24 cellular contexts compared by ENCODE assay signal in the genomic region with DNA sequence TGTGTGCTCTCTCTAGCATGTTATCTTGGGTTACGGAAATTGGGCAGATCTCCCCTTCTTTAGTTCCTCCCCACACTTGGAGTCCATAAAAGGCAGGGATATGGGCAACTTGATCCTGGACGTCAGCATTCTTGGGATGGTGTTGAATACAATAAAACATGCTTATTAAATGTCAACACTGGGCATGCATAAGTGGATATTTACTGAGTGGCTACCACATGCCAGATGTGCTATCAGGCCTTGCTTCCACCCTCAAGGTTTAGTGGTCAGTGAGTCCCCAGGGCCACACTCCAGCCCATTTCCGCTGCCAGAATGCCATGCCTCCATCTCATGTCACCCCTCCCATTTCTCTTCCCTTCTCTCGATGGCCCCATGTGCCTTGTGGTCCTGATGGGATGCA.
DNase-seq lines count a peak whose midpoint lies in the region; ATAC-seq and TF ChIP-seq lines count a peak whose summit lies in the region.
"Had no signal": no experiment of that assay in that cellular context is flagged by ENCODE, and none has a peak within 500 bp of the region (broad histone marks: within the 10 kb centered on the region; RNA-seq: fewer than 3 reads in every experiment).

No MANE protein-coding gene starts in this region.

- ATAC-seq in upper lobe of left lung (ENCODE audit: low FRiP score in 2 of 2) (no peak), HG03095 (IDR thresholded peaks at IDR 0.05; ENCODE audit: unreplicated experiment) (no peak)
- ATAC-seq: A549; CD8-positive, alpha-beta T cell; GM12878 had no signal

- DNase-seq in AG10803 (ENCODE audit: low read depth) (peak; percentile 18), esophagus muscularis mucosa (ENCODE audit: extremely low spot score) (peak; percentile 79), left kidney (ENCODE audit: low read depth, low spot score) (peak; percentile 78), neural progenitor cell (ENCODE audit: low spot score) (no peak), NOMO-1 treated with DMSO at 0.1 percent for 48 hours (lab: John Stamatoyannopoulos, UW; ENCODE audit: unreplicated experiment) (no peak), AML-193 (lab: John Stamatoyannopoulos, UW) (no peak), upper lobe of left lung (no peak)
- DNase-seq: CD4-positive, alpha-beta T cell; CD8-positive, alpha-beta T cell; COR-L47; DMS 273 treated with DMSO at 0.1 percent for 48 hours; DMS153; DMS53; DMS79; DND-41; EL; GDM1 had no signal

- TF ChIP-seq POLR2A in esophagus muscularis mucosa (IDR thresholded peaks at IDR 0.05; ENCODE audit: low read depth) (no peak), upper lobe of left lung (IDR thresholded peaks at IDR 0.05) (no peak)

- intact Hi-C loops in esophagus muscularis mucosa (cut with DNase I): loop anchor here (5.0 kb wide), 1 partner anchor 315 kb away; no protein-coding TSS in a partner anchor

- H4K20me1 ChIP-seq in neural progenitor cell (ENCODE audit: low read depth): no peaks in the 10 kb centered on the region
- H4K20me1 ChIP-seq: BLaER1 treated with 17β-estradiol and CSF1 and Interleukin-3, amounts not matched to agents 10 nM and 100 nM had no signal

- H3K9me3 ChIP-seq in esophagus muscularis mucosa (no peaks in the 10 kb centered on the region), neural progenitor cell (ENCODE audit: low read depth) (peaks cover 5% of the 10 kb centered on the region), upper lobe of left lung (no peaks in the 10 kb centered on the region)
- H3K9me3 ChIP-seq: A549; BLaER1 treated with 17β-estradiol and CSF1 and Interleukin-3, amounts not matched to agents 10 nM and 100 nM had no signal

- no peaks in the 10 kb centered on the region for H3K36me3 Mint-ChIP-seq in neural progenitor cell
- H3K36me3 Mint-ChIP-seq: CD8-positive, alpha-beta T cell had no signal

- no peak for TF ChIP-seq EP300 in esophagus muscularis mucosa (IDR thresholded peaks at IDR 0.05)
- no peak for TF ChIP-seq EP300 in upper lobe of left lung (IDR thresholded peaks at IDR 0.05)

- H3K27ac ChIP-seq in esophagus muscularis mucosa (replicated peaks in 1 of 4): no peak overlapping the region
- no peak overlapping the region for H3K27ac ChIP-seq in neural progenitor cell
- no peak overlapping the region for H3K27ac ChIP-seq in upper lobe of left lung
- H3K27ac ChIP-seq: 22Rv1; A549; BLaER1 treated with 17β-estradiol and CSF1 and Interleukin-3, amounts not matched to agents 10 nM and 100 nM; C4-2B had no signal

- no peaks in the 10 kb centered on the region for H3K79me2 ChIP-seq in neural progenitor cell (ENCODE audit: low read depth)

- H3K27me3 ChIP-seq in esophagus muscularis mucosa (no peaks in the 10 kb centered on the region), neural progenitor cell (no peaks in the 10 kb centered on the region), upper lobe of left lung (no peaks in the 10 kb centered on the region)
- H3K27me3 ChIP-seq: BLaER1 treated with 17β-estradiol and CSF1 and Interleukin-3, amounts not matched to agents 10 nM and 100 nM had no signal

- H3K4me3 ChIP-seq in AG10803 (ENCODE audit: low read length): no peak overlapping the region
- no peak overlapping the region for H3K4me3 ChIP-seq in esophagus muscularis mucosa
- H3K4me3 ChIP-seq in neural progenitor cell: no peak overlapping the region
- H3K4me3 ChIP-seq in upper lobe of left lung: no peak overlapping the region
- H3K4me3 ChIP-seq: A549; BLaER1 treated with 17β-estradiol and CSF1 and Interleukin-3, amounts not matched to agents 10 nM and 100 nM; GM12878 had no signal

- TF ChIP-seq CTCF in AG10803 (conservative IDR thresholded peaks at IDR 0.05; ENCODE audit: low read length): no peak
- no peak for TF ChIP-seq CTCF in esophagus muscularis mucosa (IDR thresholded peaks at IDR 0.05)
- no peak for TF ChIP-seq CTCF in neural progenitor cell (IDR thresholded peaks at IDR 0.05)
- TF ChIP-seq CTCF in upper lobe of left lung (IDR thresholded peaks at IDR 0.05): no peak

- peaks cover 3% of the 10 kb centered on the region for H3K4me1 Mint-ChIP-seq in neural progenitor cell
- H3K4me1 Mint-ChIP-seq: B cell had no signal

- no peaks in the 10 kb centered on the region for H3F3A ChIP-seq in neural progenitor cell (ENCODE audit: low read depth)

- H3K27ac Mint-ChIP-seq in neural progenitor cell: peak overlapping the region; percentile 73
- H3K27ac Mint-ChIP-seq: B cell; CD4-positive, alpha-beta T cell; CD8-positive, alpha-beta T cell had no signal

- H3K4me3 Mint-ChIP-seq in neural progenitor cell: no peak overlapping the region
- H3K4me3 Mint-ChIP-seq: B cell; CD4-positive, alpha-beta T cell; CD8-positive, alpha-beta T cell had no signal

- WGBS in esophagus muscularis mucosa: 90% methylated on average over 4 of the region's 4 CpGs
- 79 to 88% methylated on average over 4 of the region's 4 CpGs for WGBS in upper lobe of left lung, 2 donors

- peaks cover 12% of the 10 kb centered on the region for H3K27me3 Mint-ChIP-seq in neural progenitor cell (ENCODE audit: insufficient read depth, low read depth)

- H2AFZ ChIP-seq in neural progenitor cell (replicated peaks): no peak overlapping the region

- H3K36me3 ChIP-seq in esophagus muscularis mucosa: no peaks in the 10 kb centered on the region
- H3K36me3 ChIP-seq in neural progenitor cell: no peaks in the 10 kb centered on the region
- H3K36me3 ChIP-seq in upper lobe of left lung: no peaks in the 10 kb centered on the region
- H3K36me3 ChIP-seq: BLaER1 treated with 17β-estradiol and CSF1 and Interleukin-3, amounts not matched to agents 10 nM and 100 nM had no signal

- no peak overlapping the region for H3K4me2 ChIP-seq in neural progenitor cell
- H3K4me2 ChIP-seq: A549; BLaER1 treated with 17β-estradiol and CSF1 and Interleukin-3, amounts not matched to agents 10 nM and 100 nM had no signal

- H3K4me1 ChIP-seq in esophagus muscularis mucosa (no peaks in the 10 kb centered on the region), neural progenitor cell (no peaks in the 10 kb centered on the region), upper lobe of left lung (peaks cover 0 to 12% (median 5%) of the 10 kb centered on the region in 4 donors)
- H3K4me1 ChIP-seq: A549 had no signal

- H3K9ac ChIP-seq in neural progenitor cell: no peak overlapping the region
- H3K9ac ChIP-seq: BLaER1 treated with 17β-estradiol and CSF1 and Interleukin-3, amounts not matched to agents 10 nM and 100 nM had no signal

- no peaks in the 10 kb centered on the region for H3K9me3 Mint-ChIP-seq in neural progenitor cell
- H3K9me3 Mint-ChIP-seq: CD4-positive, alpha-beta T cell; CD8-positive, alpha-beta T cell had no signal

Comparison
In these comparisons a context has a peak if more than half of its experiments do, and no peak if none do; other contexts are left out.
1. DNase-seq: peak in AG10803 (single experiment), esophagus muscularis mucosa (single experiment) and left kidney (single experiment); none in neural progenitor cell (single experiment), NOMO-1 treated with DMSO at 0.1 percent for 48 hours (single experiment), AML-193 (0 of 2) and upper lobe of left lung (0 of 2).